ENCODE assay signal across 20 cellular contexts in the genomic region with DNA sequence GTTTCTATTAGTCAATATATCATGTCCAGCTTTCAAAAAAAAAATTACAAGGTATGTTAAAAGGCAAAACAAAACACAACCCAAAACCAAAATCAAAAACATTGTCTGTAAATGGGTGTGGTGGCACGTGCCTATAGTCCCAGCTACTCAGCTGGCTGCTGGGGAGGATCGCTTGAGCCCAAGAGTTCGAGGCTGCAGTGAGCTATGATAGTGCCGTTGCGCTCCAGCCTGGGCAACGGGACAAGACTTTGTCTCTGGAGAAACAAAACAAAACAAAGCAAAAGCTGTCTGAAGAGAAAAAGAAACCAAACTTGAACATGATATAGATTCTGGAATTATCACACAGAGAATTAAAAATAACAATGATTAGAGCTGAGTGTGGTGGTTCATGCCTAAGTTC. TPM values are rescaled to one million over a fixed set of nuclear protein-coding genes. Genes with fewer than 3 reads are reported as not detected.
"Had no signal": no experiment of that assay in that cellular context is flagged by ENCODE, and none has a peak within 500 bp of the region (broad histone marks: within the 10 kb centered on the region; RNA-seq: fewer than 3 reads in every experiment).

No MANE protein-coding gene starts in this region.

- H3K4me3 ChIP-seq: colonic mucosa, esophagus squamous epithelium, mucosa of descending colon, ovary, skin epidermis, tibial nerve had no signal

- H3K27ac ChIP-seq: colonic mucosa, esophagus squamous epithelium, ovary, skin epidermis, tibial nerve had no signal

- H3K36me3 ChIP-seq: colonic mucosa, esophagus squamous epithelium, ovary, tibial nerve had no signal

- DNase-seq: activated B cell treated with CpG ODN at 0.5 μM for 24 hours; activated CD4-positive, alpha-beta T cell treated with anti-CD3 and anti-CD28 coated beads, Interleukin-2, amount 10 ng/mL, durations not matched to agents 24 days and 14 days; activated effector memory CD4-positive, alpha-beta T cell treated with Interleukin-2 at 50 U/mL for 16 hours; amniotic stem cell; colonic mucosa; esophagus squamous epithelium; glutamatergic neuron; left cardiac atrium; mammary epithelial cell; mucosa of descending colon; naive thymus-derived CD8-positive, alpha-beta T cell; SHP77 had no signal

- H3K27me3 ChIP-seq: colonic mucosa, esophagus squamous epithelium, ovary, tibial nerve had no signal

- H3K4me1 Mint-ChIP-seq: activated B cell treated with CpG ODN at 0.5 μM for 24 hours; activated CD4-positive, alpha-beta T cell treated with anti-CD3 and anti-CD28 coated beads, Interleukin-2, amount 10 ng/mL, durations not matched to agents 24 days and 14 days; activated naive CD4-positive, alpha-beta T cell treated with anti-CD3 and anti-CD28 coated beads, Interleukin-2, amount 50 U/mL, for 24 hours; stimulated activated effector memory CD8-positive, alpha-beta T cell treated with anti-CD3 and anti-CD28 coated beads, Interleukin-12 subunit alpha, Interleukin-12 subunit beta, amount 100 ng/mL, for 72 hours had no signal

- H3K4me3 Mint-ChIP-seq: activated B cell treated with CpG ODN at 0.5 μM for 24 hours; activated CD4-positive, alpha-beta T cell treated with anti-CD3 and anti-CD28 coated beads, Interleukin-2, amount 10 ng/mL, durations not matched to agents 24 days and 14 days; activated naive CD4-positive, alpha-beta T cell treated with anti-CD3 and anti-CD28 coated beads, Interleukin-2, amount 50 U/mL, for 24 hours; naive thymus-derived CD8-positive, alpha-beta T cell; stimulated activated effector memory CD8-positive, alpha-beta T cell treated with anti-CD3 and anti-CD28 coated beads, Interleukin-12 subunit alpha, Interleukin-12 subunit beta, amount 100 ng/mL, for 72 hours; T-helper 1 cell treated with Interleukin-12 subunit alpha and Interleukin-12 subunit beta and Interleukin-4 antibody, amounts not matched to agents 30 μg/mL and 1 μg/mL, for 36 hours had no signal

- H3K4me1 ChIP-seq: colonic mucosa, esophagus squamous epithelium had no signal

- H3K36me3 Mint-ChIP-seq: activated naive CD4-positive, alpha-beta T cell treated with anti-CD3 and anti-CD28 coated beads, Interleukin-2, amount 50 U/mL, for 24 hours; naive thymus-derived CD8-positive, alpha-beta T cell; stimulated activated effector memory CD8-positive, alpha-beta T cell treated with anti-CD3 and anti-CD28 coated beads, Interleukin-12 subunit alpha, Interleukin-12 subunit beta, amount 100 ng/mL, for 72 hours had no signal

- H3K27ac Mint-ChIP-seq: activated B cell treated with CpG ODN at 0.5 μM for 24 hours; activated CD4-positive, alpha-beta T cell treated with anti-CD3 and anti-CD28 coated beads, Interleukin-2, amount 10 ng/mL, durations not matched to agents 24 days and 14 days; activated naive CD4-positive, alpha-beta T cell treated with anti-CD3 and anti-CD28 coated beads, Interleukin-2, amount 50 U/mL, for 24 hours; stimulated activated effector memory CD8-positive, alpha-beta T cell treated with anti-CD3 and anti-CD28 coated beads, Interleukin-12 subunit alpha, Interleukin-12 subunit beta, amount 100 ng/mL, for 72 hours; T-helper 1 cell treated with Interleukin-12 subunit alpha and Interleukin-12 subunit beta and Interleukin-4 antibody, amounts not matched to agents 30 μg/mL and 1 μg/mL, for 36 hours had no signal

- ATAC-seq: mucosa of descending colon; naive thymus-derived CD8-positive, alpha-beta T cell had no signal

- H3K9me3 Mint-ChIP-seq: activated B cell treated with CpG ODN at 0.5 μM for 24 hours; activated CD4-positive, alpha-beta T cell treated with anti-CD3 and anti-CD28 coated beads, Interleukin-2, amount 10 ng/mL, durations not matched to agents 24 days and 14 days; activated naive CD4-positive, alpha-beta T cell treated with anti-CD3 and anti-CD28 coated beads, Interleukin-2, amount 50 U/mL, for 24 hours; naive thymus-derived CD8-positive, alpha-beta T cell; stimulated activated effector memory CD8-positive, alpha-beta T cell treated with anti-CD3 and anti-CD28 coated beads, Interleukin-12 subunit alpha, Interleukin-12 subunit beta, amount 100 ng/mL, for 72 hours; T-helper 1 cell treated with Interleukin-12 subunit alpha and Interleukin-12 subunit beta and Interleukin-4 antibody, amounts not matched to agents 30 μg/mL and 1 μg/mL, for 36 hours had no signal

- H3K9me3 ChIP-seq: colonic mucosa, esophagus squamous epithelium, mucosa of descending colon, ovary, tibial nerve had no signal

- H3K27me3 Mint-ChIP-seq: activated B cell treated with CpG ODN at 0.5 μM for 24 hours; activated CD4-positive, alpha-beta T cell treated with anti-CD3 and anti-CD28 coated beads, Interleukin-2, amount 10 ng/mL, durations not matched to agents 24 days and 14 days; activated naive CD4-positive, alpha-beta T cell treated with anti-CD3 and anti-CD28 coated beads, Interleukin-2, amount 50 U/mL, for 24 hours; naive thymus-derived CD8-positive, alpha-beta T cell had no signal

RNA-seq across cellular contexts. Expression of gene CPA5, which starts 10.3 kb away (rescaled TPM):
- total RNA-seq: activated B cell treated with CpG ODN at 0.5 μM for 24 hours, bronchial epithelial cell, colonic mucosa, esophagus squamous epithelium, left cardiac atrium, mammary epithelial cell, mucosa of descending colon, ovary, renal cortical epithelial cell, tibial nerve had no signal
- polyA plus RNA-seq: ovary had no signal

RNA-seq across cellular contexts. Expression of gene CPA4, which starts 41.3 kb away (rescaled TPM):
- total RNA-seq: activated B cell treated with CpG ODN at 0.5 μM for 24 hours; activated CD4-positive, alpha-beta T cell treated with anti-CD3 and anti-CD28 coated beads, Interleukin-2, amount 10 ng/mL, durations not matched to agents 24 days and 14 days; colonic mucosa; mucosa of descending colon; naive thymus-derived CD8-positive, alpha-beta T cell had no signal
- polyA plus RNA-seq: naive thymus-derived CD8-positive, alpha-beta T cell had no signal

RNA-seq across cellular contexts. Expression of gene CPA1, which starts 46.0 kb away (rescaled TPM):
- total RNA-seq: activated B cell treated with CpG ODN at 0.5 μM for 24 hours; activated CD4-positive, alpha-beta T cell treated with anti-CD3 and anti-CD28 coated beads, Interleukin-2, amount 10 ng/mL, durations not matched to agents 24 days and 14 days; bronchial epithelial cell; esophagus squamous epithelium; mucosa of descending colon; naive thymus-derived CD8-positive, alpha-beta T cell; renal cortical epithelial cell had no signal
- polyA plus RNA-seq: mammary epithelial cell had no signal
